11 cellular contexts compared by ENCODE assay signal in the genomic region with DNA sequence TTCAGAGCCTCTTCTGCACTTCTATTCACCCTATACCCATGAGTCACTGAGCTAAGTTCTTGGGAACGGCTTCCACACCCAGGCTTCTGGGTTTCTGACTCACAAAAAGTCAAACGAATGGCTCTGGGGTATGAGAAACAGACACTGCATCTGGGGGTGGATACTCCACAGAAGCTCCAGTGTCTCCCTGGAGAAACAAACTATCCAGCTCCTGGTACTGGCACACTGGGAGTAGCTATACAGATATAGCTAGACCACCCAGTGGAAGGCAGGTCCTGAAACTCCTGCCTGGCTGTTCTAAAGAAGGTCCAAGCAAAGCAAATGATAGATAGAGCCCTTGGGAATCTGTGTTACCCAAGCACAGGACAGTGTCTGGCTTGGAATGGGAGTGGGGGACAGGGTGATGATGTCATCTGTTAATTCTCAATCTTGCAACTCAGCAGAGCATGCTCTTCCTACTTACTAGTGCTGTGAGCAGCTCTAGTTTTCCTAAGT. TPM values are rescaled to one million over a fixed set of nuclear protein-coding genes. Genes with fewer than 3 reads are reported as not detected.
DNase-seq lines count a peak whose midpoint lies in the region; ATAC-seq and TF ChIP-seq lines count a peak whose summit lies in the region.
"Had no signal": no experiment of that assay in that cellular context is flagged by ENCODE, and none has a peak within 500 bp of the region (broad histone marks: within the 10 kb centered on the region; RNA-seq: fewer than 3 reads in every experiment).

No MANE protein-coding gene starts in this region.

- H3K9me3 ChIP-seq in MG63: no peaks in the 10 kb centered on the region
- H3K9me3 ChIP-seq in esophagus muscularis mucosa: no peaks in the 10 kb centered on the region
- no peaks in the 10 kb centered on the region for H3K9me3 ChIP-seq in naive thymus-derived CD4-positive, alpha-beta T cell (ENCODE audit: control insufficient read depth in 2 of 3, low read length in 3 of 3)
- no peaks in the 10 kb centered on the region for H3K9me3 ChIP-seq in Caco-2
- H3K9me3 ChIP-seq: SJCRH30 had no signal

- no TSS peak for BruUV-seq in Caco-2 (replicated peaks; lab: Mats Ljungman, UMichigan)

- CTCF ChIA-PET in AG04449 (lab: Yijun Ruan, JAX) (interaction anchor here (0.8 to 19.3 kb wide), 12 partner anchors 8 to 175 kb away, joined by 3 to 321 read pairs (median 5); a partner anchor contains a TSS), Caco-2 (lab: Charles Lee) (interaction anchor here (1.9 to 2.0 kb wide), 2 partner anchors 22 to 25 kb away, joined by 4 to 6 read pairs; no protein-coding TSS in a partner anchor)
- CTCF ChIA-PET in naive thymus-derived CD4-positive, alpha-beta T cell (lab: Charles Lee): interaction anchor here (0.9 to 3.7 kb wide), 4 partner anchors 8 to 24 kb away, joined by 3 to 23 read pairs (median 6); a partner anchor contains a TSS

- no peaks in the 10 kb centered on the region; the same call in 1 of the 2 replicates for H3K27me3 ChIP-seq in MG63
- no peaks in the 10 kb centered on the region for H3K27me3 ChIP-seq in esophagus muscularis mucosa
- no peaks in the 10 kb centered on the region for H3K27me3 ChIP-seq in naive thymus-derived CD4-positive, alpha-beta T cell (ENCODE audit: control insufficient read depth in 2 of 2, insufficient read depth in 2 of 2, low read length in 2 of 2)
- H3K27me3 ChIP-seq in Caco-2 (replicated peaks; ENCODE audit: control insufficient read depth, insufficient read depth, low read length): no peaks in the 10 kb centered on the region

- no peaks in the 10 kb centered on the region for H3K36me3 ChIP-seq in MG63
- H3K36me3 ChIP-seq in esophagus muscularis mucosa: no peaks in the 10 kb centered on the region
- H3K36me3 ChIP-seq in naive thymus-derived CD4-positive, alpha-beta T cell (ENCODE audit: control insufficient read depth in 2 of 3, insufficient read depth in 3 of 3, low read length in 3 of 3): no peaks in the 10 kb centered on the region
- H3K36me3 ChIP-seq in Caco-2 (ENCODE audit: control insufficient read depth, insufficient read depth, low read length): no peaks in the 10 kb centered on the region
- H3K36me3 ChIP-seq: SJCRH30 had no signal

- peak overlapping the region in 8 of 9 donors; percentile 3 to 84 (median 66) for H3K27ac Mint-ChIP-seq in naive thymus-derived CD4-positive, alpha-beta T cell
- H3K27ac Mint-ChIP-seq in Caco-2 (ENCODE audit: unreplicated experiment): no peak overlapping the region
- H3K27ac Mint-ChIP-seq: activated naive CD8-positive, alpha-beta T cell treated with anti-CD3 and anti-CD28 coated beads, Interleukin-2, amount 10 ng/mL, durations not matched to agents 7 days and 5 days had no signal

- H3K27me3 Mint-ChIP-seq in naive thymus-derived CD4-positive, alpha-beta T cell: peaks cover 0 to 60% (median 5%) of the 10 kb centered on the region in 5 donors
- H3K27me3 Mint-ChIP-seq in Caco-2 (ENCODE audit: insufficient read depth, unreplicated experiment): peaks cover 15% of the 10 kb centered on the region

- H3K4me1 Mint-ChIP-seq in naive thymus-derived CD4-positive, alpha-beta T cell: peaks cover 2 to 68% (median 44%) of the 10 kb centered on the region in 7 donors
- H3K4me1 Mint-ChIP-seq in Caco-2 (ENCODE audit: low read depth, unreplicated experiment): peaks cover 15% of the 10 kb centered on the region

- 7% methylated on average over 2 of the region's 2 CpGs for WGBS in esophagus muscularis mucosa

- no peak for TF ChIP-seq CTCF in AG04449 (IDR thresholded peaks at IDR 0.05; ENCODE audit: insufficient read depth, low read length, missing control alignments)
- TF ChIP-seq CTCF in esophagus muscularis mucosa (IDR thresholded peaks at IDR 0.05): no peak
- no peak for TF ChIP-seq CTCF in Caco-2 (IDR thresholded peaks at IDR 0.05; ENCODE audit: insufficient read depth in 1 of 2, low read depth in 1 of 2, low read length in 1 of 2, severe bottlenecking in 1 of 2, unreplicated experiment in 1 of 2)

- TF ChIP-seq POLR2A in esophagus muscularis mucosa (IDR thresholded peaks at IDR 0.05; ENCODE audit: low read depth): no peak

- H3K4me3 ChIP-seq in AG04449 (ENCODE audit: low read depth, low read length): peak overlapping the region; percentile 4; the same call in 1 of the 2 replicates
- H3K4me3 ChIP-seq in MG63: no peak overlapping the region
- no peak overlapping the region for H3K4me3 ChIP-seq in esophagus muscularis mucosa
- no peak overlapping the region for H3K4me3 ChIP-seq in naive thymus-derived CD4-positive, alpha-beta T cell (ENCODE audit: low read length)
- H3K4me3 ChIP-seq in Caco-2 (ENCODE audit: low read depth, low read length): no peak overlapping the region
- H3K4me3 ChIP-seq: SJCRH30 had no signal

- H3K4me1 ChIP-seq in esophagus muscularis mucosa: peaks cover 27 to 94% (median 92%) of the 10 kb centered on the region in 4 donors
- H3K4me1 ChIP-seq in naive thymus-derived CD4-positive, alpha-beta T cell (ENCODE audit: control insufficient read depth in 2 of 2, insufficient read depth in 2 of 2, low read length in 2 of 2): peaks cover 0 to 28% of the 10 kb centered on the region in 2 donors
- H3K4me1 ChIP-seq in Caco-2: no peaks in the 10 kb centered on the region
- H3K4me1 ChIP-seq: SJCRH30 had no signal

- TF ChIP-seq EP300 in esophagus muscularis mucosa (IDR thresholded peaks at IDR 0.05): no peak

- peak overlapping the region; percentile 76 to 85 (median 80) for H3K27ac ChIP-seq in esophagus muscularis mucosa (replicated peaks in 1 of 4)
- H3K27ac ChIP-seq in naive thymus-derived CD4-positive, alpha-beta T cell (ENCODE audit: low read depth, low read length): peak overlapping the region; percentile 37
- H3K27ac ChIP-seq: SJCRH30 had no signal

- POLR2A ChIA-PET in AG04449 (lab: Yijun Ruan, JAX) (interaction anchor here (0.5 to 1.1 kb wide), 2 partner anchors 21 to 38 kb away, joined by 3 to 6 read pairs; a partner anchor contains a TSS), Caco-2 (lab: Charles Lee) (interaction anchor here (0.6 kb wide), 1 partner anchor 21 kb away, joined by 4 read pairs; a partner anchor contains a TSS)
- POLR2A ChIA-PET in naive thymus-derived CD4-positive, alpha-beta T cell (lab: Charles Lee): interaction anchor here (1.1 to 1.8 kb wide), 2 partner anchors 8 to 25 kb away, joined by 3 to 4 read pairs; no protein-coding TSS in a partner anchor

- H3K36me3 Mint-ChIP-seq in naive thymus-derived CD4-positive, alpha-beta T cell: no peaks in the 10 kb centered on the region
- no peaks in the 10 kb centered on the region for H3K36me3 Mint-ChIP-seq in Caco-2 (ENCODE audit: insufficient read depth, unreplicated experiment)
- H3K36me3 Mint-ChIP-seq: activated naive CD8-positive, alpha-beta T cell treated with anti-CD3 and anti-CD28 coated beads, Interleukin-2, amount 10 ng/mL, durations not matched to agents 7 days and 5 days had no signal

- intact Hi-C loops in esophagus muscularis mucosa (cut with DNase I): no loop called here
- intact Hi-C loops in naive thymus-derived CD4-positive, alpha-beta T cell (cut with micrococcal nuclease): loop anchor here in 1 of 2 donors (2.0 kb wide), 1 partner anchor 16 kb away; no protein-coding TSS in a partner anchor
- intact Hi-C loops in posterior cingulate gyrus (cut with DNase I): no loop called here
- intact Hi-C loops in Caco-2 (cut with micrococcal nuclease; ENCODE audit: unreplicated experiment): no loop called here

- H3K9me3 Mint-ChIP-seq in naive thymus-derived CD4-positive, alpha-beta T cell: no peaks in the 10 kb centered on the region
- H3K9me3 Mint-ChIP-seq in Caco-2 (ENCODE audit: unreplicated experiment): no peaks in the 10 kb centered on the region
- H3K9me3 Mint-ChIP-seq: activated naive CD8-positive, alpha-beta T cell treated with anti-CD3 and anti-CD28 coated beads, Interleukin-2, amount 10 ng/mL, durations not matched to agents 7 days and 5 days had no signal

- ATAC-seq in naive thymus-derived CD4-positive, alpha-beta T cell: no peak
- no peak for ATAC-seq in GM19395 (IDR thresholded peaks at IDR 0.05; ENCODE audit: unreplicated experiment)

- DNase-seq in AG04449 (ENCODE audit: low read depth, low spot score) (no peak), MG63 (peak; percentile 76), esophagus muscularis mucosa (ENCODE audit: extremely low spot score) (no peak), retina (no peak), posterior cingulate gyrus (no peak), Caco-2 (no peak)
- DNase-seq in naive thymus-derived CD4-positive, alpha-beta T cell: no peak
- DNase-seq: activated naive CD8-positive, alpha-beta T cell treated with anti-CD3 and anti-CD28 coated beads, Interleukin-2, amount 10 ng/mL, durations not matched to agents 7 days and 5 days; SJCRH30 had no signal

- H3K4me3 Mint-ChIP-seq in naive thymus-derived CD4-positive, alpha-beta T cell: peak overlapping the region in 9 of 10 donors; percentile 30 to 78 (median 58)
- no peak overlapping the region for H3K4me3 Mint-ChIP-seq in Caco-2 (ENCODE audit: unreplicated experiment)
- H3K4me3 Mint-ChIP-seq: activated naive CD8-positive, alpha-beta T cell treated with anti-CD3 and anti-CD28 coated beads, Interleukin-2, amount 10 ng/mL, durations not matched to agents 7 days and 5 days had no signal

RNA-seq across cellular contexts. Expression of a gene that starts 6.9 kb away (rescaled TPM):
- total RNA-seq in MG63 (2014; rRNA removed; shearing (Covaris generic); ENCODE audit: low replicate concordance): not detected in 2 replicates
- total RNA-seq in esophagus muscularis mucosa: 100 to 1,000 TPM in 2 of 4 donors, 10 to 100 TPM in 2; 75.5 to 150 (median 116) TPM
- total RNA-seq in naive thymus-derived CD4-positive, alpha-beta T cell: 10 to 100 TPM in 3 of 5 experiments, 1 to 10 TPM in 1, not detected in 1; 2.9 to 15.1 (median 14.0) TPM
- 10 to 100 TPM; 19.7 to 33.1 TPM for polyA plus RNA-seq in naive thymus-derived CD4-positive, alpha-beta T cell
- not detected in 2 replicates for total RNA-seq in Caco-2 (2022)
- total RNA-seq: SJCRH30 had no signal

RNA-seq across cellular contexts. Expression of a gene that starts 20.7 kb away (rescaled TPM):
- 10.8 and 33.6 TPM in 2 replicates for total RNA-seq in MG63 (2014; rRNA removed; shearing (Covaris generic); ENCODE audit: low replicate concordance)
- total RNA-seq in esophagus muscularis mucosa (100 to 1,000 TPM in 3 of 4 donors, 10 to 100 TPM in 1; 93.8 to 140 (median 122) TPM), Caco-2 (2022) (335 and 350 TPM in 2 replicates)
- 100 to 1,000 TPM; 162 to 281 (median 243) TPM for total RNA-seq in naive thymus-derived CD4-positive, alpha-beta T cell
- polyA plus RNA-seq in naive thymus-derived CD4-positive, alpha-beta T cell: 10 to 100 TPM; 27.8 to 30.2 TPM

RNA-seq across cellular contexts. Expression of a gene that starts 27.9 kb away (rescaled TPM):
- total RNA-seq in MG63 (2014; rRNA removed; shearing (Covaris generic); ENCODE audit: low replicate concordance): not detected in 2 replicates
- total RNA-seq in esophagus muscularis mucosa: not detected
- total RNA-seq in naive thymus-derived CD4-positive, alpha-beta T cell: not detected
- under 1 TPM in 1 of 2 donors, not detected in 1; 0.27 TPM for polyA plus RNA-seq in naive thymus-derived CD4-positive, alpha-beta T cell
- not detected in 2 replicates for total RNA-seq in Caco-2 (2022)
- total RNA-seq: activated naive CD8-positive, alpha-beta T cell treated with anti-CD3 and anti-CD28 coated beads, Interleukin-2, amount 10 ng/mL, durations not matched to agents 7 days and 5 days; lung microvascular endothelial cell; SJCRH30 had no signal

RNA-seq across cellular contexts. Expression of a gene that starts 35.5 kb away (rescaled TPM):
- total RNA-seq in MG63 (2014; rRNA removed; shearing (Covaris generic); ENCODE audit: low replicate concordance): not detected in 2 replicates
- total RNA-seq in esophagus muscularis mucosa: under 1 TPM; 0.42 to 0.80 (median 0.48) TPM
- under 1 TPM in 4 of 5 experiments, not detected in 1; 0.16 to 0.49 (median 0.24) TPM for total RNA-seq in naive thymus-derived CD4-positive, alpha-beta T cell
- not detected for polyA plus RNA-seq in naive thymus-derived CD4-positive, alpha-beta T cell
- total RNA-seq in Caco-2 (2022): not detected in 2 replicates
- total RNA-seq: SJCRH30 had no signal

RNA-seq across cellular contexts. Expression of a gene that starts 57.1 kb away (rescaled TPM):
- 1.2 and 2.6 TPM in 2 replicates for total RNA-seq in MG63 (2014; rRNA removed; shearing (Covaris generic); ENCODE audit: low replicate concordance)
- total RNA-seq in esophagus muscularis mucosa (10 to 100 TPM; 10.3 to 28.1 (median 17.4) TPM), Caco-2 (2022) (11.4 and 13.3 TPM in 2 replicates)
- total RNA-seq in naive thymus-derived CD4-positive, alpha-beta T cell: under 1 TPM; 0.34 to 0.76 (median 0.60) TPM
- under 1 TPM; 0.14 to 0.37 TPM for polyA plus RNA-seq in naive thymus-derived CD4-positive, alpha-beta T cell

Comparison
In these comparisons a context has a peak if more than half of its experiments do, and no peak if none do; other contexts are left out.
1. RNA of a gene that starts 6.9 kb away (total RNA-seq): 75.5 to 150 TPM in esophagus muscularis mucosa; 2.9 to 15.1 TPM in naive thymus-derived CD4-positive, alpha-beta T cell, not detected in Caco-2 and not detected in MG63; every median in the first group is over 4 times any median in the second.